ENCODE assay signal across 7 cellular contexts in genomic region chr2:110896226-110896625, GRCh38.
"Had no signal": no experiment of that assay in that cellular context is flagged by ENCODE, and none has a peak within 500 bp of the region (broad histone marks: within the 10 kb centered on the region; RNA-seq: fewer than 3 reads in every experiment).

No MANE protein-coding gene starts in this region.

- FAIRE-seq: HepG2, HTR-8/SVneo had no signal

- H3K9ac ChIP-seq: KMS-11 had no signal

- ATAC-seq: HepG2 had no signal

- H3K4me2 ChIP-seq: KMS-11 had no signal

- DNase-seq: IMR-90, KBM-7, KG1 had no signal

- H3K27ac ChIP-seq: HL-60, KMS-11 had no signal
